Comparison of ENCODE assay signal across 15 cellular contexts in the genomic region with DNA sequence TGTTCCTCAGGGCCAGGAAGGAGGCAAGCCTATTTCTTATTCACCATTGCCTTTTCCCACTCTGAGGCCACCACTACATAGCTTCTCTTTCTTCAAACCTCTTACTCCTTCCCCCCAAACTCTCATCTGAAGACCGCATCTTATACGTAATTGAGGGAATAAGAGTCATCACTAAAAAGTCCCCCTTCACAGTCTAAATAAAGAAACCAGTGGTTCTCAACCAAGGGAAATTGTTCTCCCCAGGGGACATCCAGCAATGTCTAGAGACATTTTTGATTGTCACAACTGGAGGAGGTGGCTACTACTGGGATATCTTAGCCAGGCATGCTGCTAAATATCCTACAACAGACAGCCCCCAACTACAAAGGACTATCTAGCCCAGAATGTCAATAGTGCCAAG.
DNase-seq lines count a peak whose midpoint lies in the region; ATAC-seq and TF ChIP-seq lines count a peak whose summit lies in the region.
"Had no signal": no experiment of that assay in that cellular context is flagged by ENCODE, and none has a peak within 500 bp of the region (broad histone marks: within the 10 kb centered on the region; RNA-seq: fewer than 3 reads in every experiment).

No MANE protein-coding gene starts in this region.

- intact Hi-C loops in colonic mucosa (cut with DNase I) = no loop called here

- H3K27me3 ChIP-seq in GM06990 (replicated peaks; ENCODE audit: control insufficient read depth, insufficient read depth, low read length) (no peaks in the 10 kb centered on the region), colonic mucosa (no peaks in the 10 kb centered on the region)
- H3K27me3 ChIP-seq: SJSA1 had no signal

- ATAC-seq in GM19043 (IDR thresholded peaks at IDR 0.05; ENCODE audit: low read depth, unreplicated experiment) (peak; percentile 24), HG02588 (IDR thresholded peaks at IDR 0.05; ENCODE audit: unreplicated experiment) (peak; percentile 37), HG03354 (IDR thresholded peaks at IDR 0.05; ENCODE audit: poor library complexity, severe bottlenecking, unreplicated experiment) (peak; percentile 42)
- ATAC-seq: esophagus mucosa had no signal

- DNase-seq in GM06990 (ENCODE audit: extremely low read depth, insufficient read length) (peak; percentile 43), GDM1 (lab: John Stamatoyannopoulos, UW) (no peak), amygdala (lab: John Stamatoyannopoulos, UW) (no peak), colonic mucosa (no peak), NCI-H345 treated with DMSO at 0.1 percent for 48 hours (lab: John Stamatoyannopoulos, UW; ENCODE audit: unreplicated experiment) (no peak)
- DNase-seq: activated CD4-positive, CD25-positive, alpha-beta regulatory T cell treated with anti-CD3 and anti-CD28 coated beads, Interleukin-2, amount 50 U/mL, for 72 hours; activated effector memory CD4-positive, alpha-beta T cell treated with Interleukin-2 at 50 U/mL for 16 hours; DMS79 treated with DMSO at 0.1 percent for 48 hours; NCI-H526 treated with DMSO at 0.1 percent for 48 hours; stimulated activated CD4-positive, alpha-beta T cell treated with anti-CD3 and anti-CD28 coated beads, Interleukin-4, amount 100 ng/mL, for 1 hour had no signal

- H3K27ac ChIP-seq in colonic mucosa = no peak overlapping the region
- H3K27ac ChIP-seq: SJSA1 had no signal

- H3K4me1 ChIP-seq in colonic mucosa = no peaks in the 10 kb centered on the region
- H3K4me1 ChIP-seq: SJSA1 had no signal

- H3K9me3 ChIP-seq in colonic mucosa = no peaks in the 10 kb centered on the region
- H3K9me3 ChIP-seq: SJSA1 had no signal

- no peak overlapping the region for H3K9ac ChIP-seq in colonic mucosa (ENCODE audit: low read depth in 2 of 2, low read length in 2 of 2)

- H3K4me3 ChIP-seq in GM06990 (replicated peaks; ENCODE audit: low read depth, low read length) (no peak overlapping the region), colonic mucosa (no peak overlapping the region)
- H3K4me3 ChIP-seq: SJSA1 had no signal

- TF ChIP-seq CTCF in GM06990 (IDR thresholded peaks at IDR 0.05; ENCODE audit: insufficient read depth, low read length, poor library complexity, severe bottlenecking) (no peak), colonic mucosa (IDR thresholded peaks at IDR 0.05) (no peak)

- H3K36me3 ChIP-seq in GM06990 (ENCODE audit: control insufficient read depth, insufficient read depth, low read length) (no peaks in the 10 kb centered on the region), colonic mucosa (no peaks in the 10 kb centered on the region)
- H3K36me3 ChIP-seq: SJSA1 had no signal
